ENCODE assay signal across 35 cellular contexts in genomic region chr3:37534940-37535339, GRCh38.
"Had no signal": no experiment of that assay in that cellular context is flagged by ENCODE, and none has a peak within 500 bp of the region (broad histone marks: within the 10 kb centered on the region; RNA-seq: fewer than 3 reads in every experiment).

No MANE protein-coding gene starts in this region.

- H3K27ac ChIP-seq: body of pancreas, brain microvascular endothelial cell, breast epithelium, cardiac muscle cell, VCaP had no signal

- FAIRE-seq: astrocyte, TTC549 had no signal

- H3K4me3 ChIP-seq: adrenal gland, body of pancreas, breast epithelium, cardiac muscle cell had no signal

- DNase-seq: activated B cell treated with CpG ODN at 0.5 μM for 24 hours; activated CD4-positive, alpha-beta memory T cell treated with anti-CD3 and anti-CD28 coated beads for 36 hours; activated CD4-positive, alpha-beta T cell treated with anti-CD3 and anti-CD28 coated beads for 4 hours; activated CD4-positive, alpha-beta T cell treated with anti-CD3 and anti-CD28 coated beads, Interleukin-2, amount 10 ng/mL, durations not matched to agents 24 days and 14 days; activated CD4-positive, alpha-beta T cell treated with anti-CD3 and anti-CD28 coated beads, Interleukin-2, amount 50 U/mL, for 1 hour; activated CD4-positive, alpha-beta T cell treated with anti-CD3 and anti-CD28 coated beads, Interleukin-2, amount 50 U/mL, for 4 hours; activated CD4-positive, CD25-positive, alpha-beta regulatory T cell treated with anti-CD3 and anti-CD28 coated beads, Interleukin-2, amount 50 U/mL, for 72 hours; activated CD8-positive, alpha-beta memory T cell treated with anti-CD3 and anti-CD28 coated beads, Interleukin-2, amount 50 U/mL, for 4 hours; activated CD8-positive, alpha-beta T cell treated with anti-CD3 and anti-CD28 coated beads for 36 hours; activated effector memory CD4-positive, alpha-beta T cell treated with anti-CD3 and anti-CD28 coated beads, Interleukin-2, amount 50 U/mL, for 16 hours; activated gamma-delta T cell treated with Interleukin-2 at 50 U/mL for 16 hours; activated naive CD4-positive, alpha-beta T cell; activated naive CD4-positive, alpha-beta T cell treated with anti-CD3 and anti-CD28 coated beads for 36 hours; activated naive CD4-positive, alpha-beta T cell treated with anti-CD3 and anti-CD28 coated beads, Interleukin-2, amount 50 U/mL, for 16 hours; activated naive CD8-positive, alpha-beta T cell treated with anti-CD3 and anti-CD28 coated beads for 36 hours; activated T-cell treated with anti-CD3 and anti-CD28 coated beads for 4 hours; activated T-cell treated with anti-CD3 and anti-CD28 coated beads, Interleukin-2, amount 50 U/mL, for 1 hour; activated T-cell treated with anti-CD3 and anti-CD28 coated beads, Interleukin-2, amount 50 U/mL, for 4 hours; activated T-cell treated with anti-CD3 and anti-CD28 coated beads, Interleukin-2, amount 50 U/mL, for 72 hours; adrenal gland; amniotic stem cell; aorta; body of pancreas; brain microvascular endothelial cell; central memory CD4-positive, alpha-beta T cell; T-helper 1 cell; T-helper 2 cell; T-helper 9 cell had no signal

- H3K36me3 ChIP-seq: brain microvascular endothelial cell, breast epithelium, cardiac muscle cell had no signal

- ATAC-seq: activated CD8-positive, alpha-beta T cell treated with anti-CD3 and anti-CD28 coated beads for 36 hours; activated naive CD4-positive, alpha-beta T cell treated with anti-CD3 and anti-CD28 coated beads, Interleukin-2, amount 50 U/mL, for 72 hours; activated T-cell treated with anti-CD3 and anti-CD28 coated beads, Interleukin-2, amount 50 U/mL, for 4 hours; activated T-cell treated with anti-CD3 and anti-CD28 coated beads, Interleukin-2, amount 50 U/mL, for 72 hours; activated T-helper 17 cell treated with anti-CD3 and anti-CD28 coated beads, Interleukin-2, amount 50 U/mL, for 72 hours; body of pancreas had no signal

- H3K4me1 ChIP-seq: body of pancreas had no signal

- H3K9me3 ChIP-seq: adrenal gland, body of pancreas, breast epithelium had no signal

- H3K27me3 ChIP-seq: adrenal gland, body of pancreas, brain microvascular endothelial cell, breast epithelium, cardiac muscle cell had no signal
